ENCODE assay signal across 1 cellular context in the genomic region with DNA sequence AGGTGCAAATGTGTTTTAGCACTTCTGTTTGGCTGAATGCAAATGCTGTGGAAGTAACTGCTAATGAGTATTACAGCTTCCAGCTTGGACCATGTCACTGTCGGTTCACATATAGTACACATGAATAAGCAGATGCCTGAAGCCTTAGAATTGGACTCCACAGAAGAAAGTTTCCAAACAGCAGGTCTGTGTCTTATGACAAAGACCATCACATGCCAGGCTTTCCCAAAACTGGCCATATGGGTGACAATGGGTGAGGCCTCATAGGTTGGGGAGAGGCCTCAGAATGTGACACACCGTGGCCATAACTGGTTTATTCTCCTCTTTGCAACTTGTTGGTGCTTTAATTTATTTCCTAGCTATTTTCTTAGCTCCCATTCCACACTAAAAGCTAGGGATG.
TF ChIP-seq lines count a peak whose summit lies in the region.

No MANE protein-coding gene starts in this region.

TF ChIP-seq in GM23338, 12 proteins besides CTCF, POLR2A, EP300 and RAD21 (continued from another document):
- TF ChIP-seq, protein P1, sequence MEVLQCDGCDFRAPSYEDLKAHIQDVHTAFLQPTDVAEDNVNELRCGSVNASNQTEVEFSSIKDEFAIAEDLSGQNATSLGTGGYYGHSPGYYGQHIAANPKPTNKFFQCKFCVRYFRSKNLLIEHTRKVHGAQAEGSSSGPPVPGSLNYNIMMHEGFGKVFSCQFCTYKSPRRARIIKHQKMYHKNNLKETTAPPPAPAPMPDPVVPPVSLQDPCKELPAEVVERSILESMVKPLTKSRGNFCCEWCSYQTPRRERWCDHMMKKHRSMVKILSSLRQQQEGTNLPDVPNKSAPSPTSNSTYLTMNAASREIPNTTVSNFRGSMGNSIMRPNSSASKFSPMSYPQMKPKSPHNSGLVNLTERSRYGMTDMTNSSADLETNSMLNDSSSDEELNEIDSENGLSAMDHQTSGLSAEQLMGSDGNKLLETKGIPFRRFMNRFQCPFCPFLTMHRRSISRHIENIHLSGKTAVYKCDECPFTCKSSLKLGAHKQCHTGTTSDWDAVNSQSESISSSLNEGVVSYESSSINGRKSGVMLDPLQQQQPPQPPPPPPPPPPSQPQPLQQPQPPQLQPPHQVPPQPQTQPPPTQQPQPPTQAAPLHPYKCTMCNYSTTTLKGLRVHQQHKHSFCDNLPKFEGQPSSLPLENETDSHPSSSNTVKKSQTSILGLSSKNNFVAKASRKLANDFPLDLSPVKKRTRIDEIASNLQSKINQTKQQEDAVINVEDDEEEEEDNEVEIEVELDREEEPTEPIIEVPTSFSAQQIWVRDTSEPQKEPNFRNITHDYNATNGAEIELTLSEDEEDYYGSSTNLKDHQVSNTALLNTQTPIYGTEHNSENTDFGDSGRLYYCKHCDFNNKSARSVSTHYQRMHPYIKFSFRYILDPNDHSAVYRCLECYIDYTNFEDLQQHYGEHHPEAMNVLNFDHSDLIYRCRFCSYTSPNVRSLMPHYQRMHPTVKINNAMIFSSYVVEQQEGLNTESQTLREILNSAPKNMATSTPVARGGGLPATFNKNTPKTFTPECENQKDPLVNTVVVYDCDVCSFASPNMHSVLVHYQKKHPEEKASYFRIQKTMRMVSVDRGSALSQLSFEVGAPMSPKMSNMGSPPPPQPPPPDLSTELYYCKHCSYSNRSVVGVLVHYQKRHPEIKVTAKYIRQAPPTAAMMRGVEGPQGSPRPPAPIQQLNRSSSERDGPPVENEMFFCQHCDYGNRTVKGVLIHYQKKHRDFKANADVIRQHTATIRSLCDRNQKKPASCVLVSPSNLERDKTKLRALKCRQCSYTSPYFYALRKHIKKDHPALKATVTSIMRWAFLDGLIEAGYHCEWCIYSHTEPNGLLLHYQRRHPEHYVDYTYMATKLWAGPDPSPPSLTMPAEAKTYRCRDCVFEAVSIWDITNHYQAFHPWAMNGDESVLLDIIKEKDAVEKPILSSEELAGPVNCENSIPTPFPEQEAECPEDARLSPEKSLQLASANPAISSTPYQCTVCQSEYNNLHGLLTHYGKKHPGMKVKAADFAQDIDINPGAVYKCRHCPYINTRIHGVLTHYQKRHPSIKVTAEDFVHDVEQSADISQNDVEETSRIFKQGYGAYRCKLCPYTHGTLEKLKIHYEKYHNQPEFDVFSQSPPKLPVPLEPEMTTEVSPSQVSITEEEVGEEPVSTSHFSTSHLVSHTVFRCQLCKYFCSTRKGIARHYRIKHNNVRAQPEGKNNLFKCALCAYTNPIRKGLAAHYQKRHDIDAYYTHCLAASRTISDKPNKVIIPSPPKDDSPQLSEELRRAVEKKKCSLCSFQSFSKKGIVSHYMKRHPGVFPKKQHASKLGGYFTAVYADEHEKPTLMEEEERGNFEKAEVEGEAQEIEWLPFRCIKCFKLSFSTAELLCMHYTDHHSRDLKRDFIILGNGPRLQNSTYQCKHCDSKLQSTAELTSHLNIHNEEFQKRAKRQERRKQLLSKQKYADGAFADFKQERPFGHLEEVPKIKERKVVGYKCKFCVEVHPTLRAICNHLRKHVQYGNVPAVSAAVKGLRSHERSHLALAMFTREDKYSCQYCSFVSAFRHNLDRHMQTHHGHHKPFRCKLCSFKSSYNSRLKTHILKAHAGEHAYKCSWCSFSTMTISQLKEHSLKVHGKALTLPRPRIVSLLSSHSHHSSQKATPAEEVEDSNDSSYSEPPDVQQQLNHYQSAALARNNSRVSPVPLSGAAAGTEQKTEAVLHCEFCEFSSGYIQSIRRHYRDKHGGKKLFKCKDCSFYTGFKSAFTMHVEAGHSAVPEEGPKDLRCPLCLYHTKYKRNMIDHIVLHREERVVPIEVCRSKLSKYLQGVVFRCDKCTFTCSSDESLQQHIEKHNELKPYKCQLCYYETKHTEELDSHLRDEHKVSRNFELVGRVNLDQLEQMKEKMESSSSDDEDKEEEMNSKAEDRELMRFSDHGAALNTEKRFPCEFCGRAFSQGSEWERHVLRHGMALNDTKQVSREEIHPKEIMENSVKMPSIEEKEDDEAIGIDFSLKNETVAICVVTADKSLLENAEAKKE (CRISPR knock-in tag; IDR thresholded peaks at IDR 0.05), result no peak
- TF ChIP-seq, protein P2, sequence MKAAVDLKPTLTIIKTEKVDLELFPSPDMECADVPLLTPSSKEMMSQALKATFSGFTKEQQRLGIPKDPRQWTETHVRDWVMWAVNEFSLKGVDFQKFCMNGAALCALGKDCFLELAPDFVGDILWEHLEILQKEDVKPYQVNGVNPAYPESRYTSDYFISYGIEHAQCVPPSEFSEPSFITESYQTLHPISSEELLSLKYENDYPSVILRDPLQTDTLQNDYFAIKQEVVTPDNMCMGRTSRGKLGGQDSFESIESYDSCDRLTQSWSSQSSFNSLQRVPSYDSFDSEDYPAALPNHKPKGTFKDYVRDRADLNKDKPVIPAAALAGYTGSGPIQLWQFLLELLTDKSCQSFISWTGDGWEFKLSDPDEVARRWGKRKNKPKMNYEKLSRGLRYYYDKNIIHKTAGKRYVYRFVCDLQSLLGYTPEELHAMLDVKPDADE (IDR thresholded peaks at IDR 0.05), result no peak
- TF ChIP-seq EZH2phosphoT487 (IDR thresholded peaks at IDR 0.05; ENCODE audit: unreplicated experiment), result no peak
